2 cellular contexts compared by ENCODE assay signal in the genomic region with DNA sequence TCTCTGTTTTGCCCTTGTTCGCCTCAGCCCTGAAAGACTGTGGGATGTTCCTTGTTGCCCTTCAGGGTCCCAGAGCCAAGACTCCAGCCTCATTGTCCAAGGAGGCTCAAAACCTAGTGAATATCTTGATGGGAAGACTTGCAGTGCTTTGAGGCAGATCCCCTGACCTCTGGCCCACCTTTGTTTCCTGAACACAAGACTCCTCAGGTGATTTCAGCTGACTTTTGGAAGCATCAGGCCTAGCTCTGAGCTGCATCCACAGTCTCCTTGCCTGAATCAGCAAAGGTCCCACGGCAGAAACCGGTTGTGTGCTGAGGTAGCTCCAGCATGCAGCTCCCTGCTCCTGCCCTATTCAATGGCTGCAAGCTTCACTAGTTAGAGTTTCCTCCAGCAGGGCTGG.
TF ChIP-seq lines count a peak whose summit lies in the region.

No MANE protein-coding gene starts in this region.

TF ChIP-seq in IMR-90, 13 proteins besides CTCF, POLR2A, EP300 and RAD21:
- TF ChIP-seq, protein P1, sequence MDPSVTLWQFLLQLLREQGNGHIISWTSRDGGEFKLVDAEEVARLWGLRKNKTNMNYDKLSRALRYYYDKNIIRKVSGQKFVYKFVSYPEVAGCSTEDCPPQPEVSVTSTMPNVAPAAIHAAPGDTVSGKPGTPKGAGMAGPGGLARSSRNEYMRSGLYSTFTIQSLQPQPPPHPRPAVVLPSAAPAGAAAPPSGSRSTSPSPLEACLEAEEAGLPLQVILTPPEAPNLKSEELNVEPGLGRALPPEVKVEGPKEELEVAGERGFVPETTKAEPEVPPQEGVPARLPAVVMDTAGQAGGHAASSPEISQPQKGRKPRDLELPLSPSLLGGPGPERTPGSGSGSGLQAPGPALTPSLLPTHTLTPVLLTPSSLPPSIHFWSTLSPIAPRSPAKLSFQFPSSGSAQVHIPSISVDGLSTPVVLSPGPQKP (IDR thresholded peaks at IDR 0.05; ENCODE audit: borderline replicate concordance, low read depth, low read length), result no peak
- TF ChIP-seq CEBPB (IDR thresholded peaks at IDR 0.05; ENCODE audit: low read depth, low read length) (no peak), CHD1 (IDR thresholded peaks at IDR 0.05; ENCODE audit: low read depth, low read length) (no peak), SMC3 (IDR thresholded peaks at IDR 0.05; ENCODE audit: low read depth, low read length) (no peak), NFE2L2 (IDR thresholded peaks at IDR 0.05; ENCODE audit: low read depth, low read length) (no peak), RCOR1 (IDR thresholded peaks at IDR 0.05; ENCODE audit: insufficient replicate concordance, low read length) (no peak), FOS (IDR thresholded peaks at IDR 0.05; ENCODE audit: low read depth, low read length) (no peak), RFX5 (IDR thresholded peaks at IDR 0.05; ENCODE audit: low read depth, low read length) (no peak), MAFK (IDR thresholded peaks at IDR 0.05; ENCODE audit: low read depth, low read length) (no peak), MXI1 (IDR thresholded peaks at IDR 0.05; ENCODE audit: borderline replicate concordance, low read depth, low read length) (no peak), MAZ (IDR thresholded peaks at IDR 0.05; ENCODE audit: borderline replicate concordance, low read depth, low read length) (no peak), BHLHE40 (IDR thresholded peaks at IDR 0.05; ENCODE audit: low read depth, low read length) (no peak)
- TF ChIP-seq, protein P2, sequence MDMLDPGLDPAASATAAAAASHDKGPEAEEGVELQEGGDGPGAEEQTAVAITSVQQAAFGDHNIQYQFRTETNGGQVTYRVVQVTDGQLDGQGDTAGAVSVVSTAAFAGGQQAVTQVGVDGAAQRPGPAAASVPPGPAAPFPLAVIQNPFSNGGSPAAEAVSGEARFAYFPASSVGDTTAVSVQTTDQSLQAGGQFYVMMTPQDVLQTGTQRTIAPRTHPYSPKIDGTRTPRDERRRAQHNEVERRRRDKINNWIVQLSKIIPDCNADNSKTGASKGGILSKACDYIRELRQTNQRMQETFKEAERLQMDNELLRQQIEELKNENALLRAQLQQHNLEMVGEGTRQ (IDR thresholded peaks at IDR 0.05; ENCODE audit: low read depth, low read length), result no peak

TF ChIP-seq in H1, 55 proteins besides CTCF, POLR2A, EP300 and RAD21:
- TF ChIP-seq POLR2AphosphoS5 (IDR thresholded peaks at IDR 0.05; ENCODE audit: low read depth, low read length) (no peak), RFX5 (IDR thresholded peaks at IDR 0.05; ENCODE audit: borderline replicate concordance, low read depth, low read length) (no peak), MAFK (IDR thresholded peaks at IDR 0.05; ENCODE audit: low read depth, low read length) (no peak), SP2 (IDR thresholded peaks at IDR 0.05; ENCODE audit: low read length) (no peak), ZNF274 (IDR thresholded peaks at IDR 0.05; ENCODE audit: borderline replicate concordance, extremely low read depth, low read length) (no peak), ASH2L (IDR thresholded peaks at IDR 0.05; ENCODE audit: low read length) (no peak), CTBP2 (IDR thresholded peaks at IDR 0.05; ENCODE audit: borderline replicate concordance, insufficient read depth, insufficient read length, low read length) (no peak), CHD1 (IDR thresholded peaks at IDR 0.05; ENCODE audit: low read depth, low read length) (no peak), RBBP5 (IDR thresholded peaks at IDR 0.05; ENCODE audit: borderline replicate concordance, low read depth, low read length) (no peak), GABPA (IDR thresholded peaks at IDR 0.05; ENCODE audit: borderline replicate concordance, insufficient read depth, low read length) (no peak), PHF8 (conservative IDR thresholded peaks at IDR 0.05; ENCODE audit: low read depth, low read length) (no peak), JUND (IDR thresholded peaks at IDR 0.05; ENCODE audit: low read length) (no peak), TBP (IDR thresholded peaks at IDR 0.05; ENCODE audit: low read depth, low read length) (no peak), SIX5 (IDR thresholded peaks at IDR 0.05; ENCODE audit: low read depth, low read length) (no peak), GTF2F1 (IDR thresholded peaks at IDR 0.05; ENCODE audit: borderline replicate concordance, low read depth, low read length) (no peak), YY1 (IDR thresholded peaks at IDR 0.05; ENCODE audit: low read depth, low read length) (no peak)
